8 cellular contexts compared by ENCODE assay signal in genomic region chr17:28948342-28948741, GRCh38. TPM values are rescaled to one million over a fixed set of nuclear protein-coding genes. Genes with fewer than 3 reads are reported as not detected.
DNase-seq lines count a peak whose midpoint lies in the region; ATAC-seq and TF ChIP-seq lines count a peak whose summit lies in the region.

No MANE protein-coding gene starts in this region.

- H3K4me2 ChIP-seq in SU-DHL-6 (ENCODE audit: low read depth, low read length, poor library complexity, severe bottlenecking): peak overlapping the region; percentile 94

- H3K4me1 ChIP-seq in gastrocnemius medialis: peaks cover 60 to 63% of the 10 kb centered on the region in 2 donors

- TF ChIP-seq POLR2A in gastrocnemius medialis (IDR thresholded peaks at IDR 0.05): no peak

- H3K9me2 ChIP-seq in SU-DHL-6 (replicated peaks; ENCODE audit: insufficient read depth, low read length): no peaks in the 10 kb centered on the region

- no peak overlapping the region for H2AFZ ChIP-seq in SU-DHL-6 (ENCODE audit: low read depth, low read length, severe bottlenecking)

- TF ChIP-seq CTCF in GM12864 (IDR thresholded peaks at IDR 0.05; ENCODE audit: low read depth, low read length, missing control alignments) (no peak), SU-DHL-6 (IDR thresholded peaks at IDR 0.05; ENCODE audit: insufficient read depth, low read length, poor library complexity, severe bottlenecking) (no peak), fibroblast of villous mesenchyme (IDR thresholded peaks at IDR 0.05; ENCODE audit: insufficient read depth, low read depth, low read length) (no peak), gastrocnemius medialis (IDR thresholded peaks at IDR 0.05 in 4 of 5, conservative IDR thresholded peaks at IDR 0.05 in 1 of 5) (no peak)

- DNase-seq in GM12864 (ENCODE audit: low read depth) (no peak), fibroblast of villous mesenchyme (ENCODE audit: low read depth) (peak; percentile 9), gastrocnemius medialis (no peak), islet precursor cell (no peak), GM19240 (ENCODE audit: insufficient read length, low spot score) (no peak), NCI-H2081 (lab: John Stamatoyannopoulos, UW) (no peak)

- in situ Hi-C loops in gastrocnemius medialis (cut with MboI; ENCODE audit: low sequenced_read_pairs in 4 of 4): no loop called here

- no peaks in the 10 kb centered on the region for H3K9me3 ChIP-seq in SU-DHL-6 (ENCODE audit: insufficient read depth, low read length)
- H3K9me3 ChIP-seq in gastrocnemius medialis: no peaks in the 10 kb centered on the region

- H3K27ac ChIP-seq in SU-DHL-6 (ENCODE audit: low read depth, low read length): peak overlapping the region; percentile 90; the same call in 1 of the 2 replicates
- H3K27ac ChIP-seq in gastrocnemius medialis: peak overlapping the region; percentile 96 to 97 (median 96)

- peak overlapping the region; percentile 88 for H3K4me3 ChIP-seq in GM12864 (ENCODE audit: low read depth, low read length)
- H3K4me3 ChIP-seq in SU-DHL-6 (ENCODE audit: insufficient read depth, low read length, poor library complexity, severe bottlenecking): peak overlapping the region; percentile 86
- H3K4me3 ChIP-seq in fibroblast of villous mesenchyme (ENCODE audit: low read depth, low read length): peak overlapping the region; percentile 88
- H3K4me3 ChIP-seq in gastrocnemius medialis: peak overlapping the region; percentile 84 to 90 (median 88)

- H3K36me3 ChIP-seq in SU-DHL-6 (ENCODE audit: low read length): peaks cover 8% of the 10 kb centered on the region
- no peaks in the 10 kb centered on the region for H3K36me3 ChIP-seq in gastrocnemius medialis

- intact Hi-C loops in gastrocnemius medialis (cut with DNase I; ENCODE audit: low total_unique reads): no loop called here

- H3F3A ChIP-seq in SU-DHL-6 (ENCODE audit: insufficient read depth): peaks cover 19% of the 10 kb centered on the region

- peaks cover 78% of the 10 kb centered on the region for H3K79me2 ChIP-seq in SU-DHL-6 (ENCODE audit: insufficient read depth, low read length)

- H4K20me1 ChIP-seq in SU-DHL-6 (ENCODE audit: low read depth, low read length): peaks cover 23% of the 10 kb centered on the region; the same call in 1 of the 2 replicates

- H3K27me3 ChIP-seq in SU-DHL-6 (ENCODE audit: low read length) (no peaks in the 10 kb centered on the region), gastrocnemius medialis (no peaks in the 10 kb centered on the region)

- no peak for ATAC-seq in gastrocnemius medialis
- ATAC-seq in GM19452 (IDR thresholded peaks at IDR 0.05; ENCODE audit: unreplicated experiment): no peak

- H3K9ac ChIP-seq in SU-DHL-6 (ENCODE audit: low read length): peak overlapping the region; percentile 87

RNA-seq across cellular contexts. Expression of gene PHF12, which starts 3.0 kb away (rescaled TPM):
- total RNA-seq in fibroblast of villous mesenchyme (22.5 and 23.2 TPM in 2 replicates), gastrocnemius medialis (10 to 100 TPM; 22.1 to 37.3 (median 24.2) TPM)

RNA-seq across cellular contexts. Expression of gene DHRS13, which starts 45.5 kb away (rescaled TPM):
- total RNA-seq in fibroblast of villous mesenchyme: 2.6 and 3.5 TPM in 2 replicates
- total RNA-seq in gastrocnemius medialis: 1 to 10 TPM in 3 of 4 donors, under 1 TPM in 1; 0.25 to 3.7 (median 2.4) TPM

RNA-seq across cellular contexts. Expression of gene FLOT2, which starts 50.8 kb away (rescaled TPM):
- total RNA-seq in fibroblast of villous mesenchyme: 39.6 and 43.6 TPM in 2 replicates
- 10 to 100 TPM; 15.3 to 37.9 (median 28.4) TPM for total RNA-seq in gastrocnemius medialis

RNA-seq across cellular contexts. Expression of gene SEZ6, which starts 57.5 kb away (rescaled TPM):
- total RNA-seq in fibroblast of villous mesenchyme (not detected in 2 replicates), gastrocnemius medialis (not detected)
